17 cellular contexts compared by ENCODE assay signal in genomic region chr5:79023323-79023722, GRCh38. TPM values are rescaled to one million over a fixed set of nuclear protein-coding genes. Genes with fewer than 3 reads are reported as not detected.
DNase-seq lines count a peak whose midpoint lies in the region; ATAC-seq and TF ChIP-seq lines count a peak whose summit lies in the region.
"Had no signal": no experiment of that assay in that cellular context is flagged by ENCODE, and none has a peak within 500 bp of the region (broad histone marks: within the 10 kb centered on the region; RNA-seq: fewer than 3 reads in every experiment).

No MANE protein-coding gene starts in this region.

- no peak overlapping the region for H3K27ac ChIP-seq in SK-N-SH (ENCODE audit: low read depth in 2 of 2, low read length in 1 of 2)
- no peak overlapping the region for H3K27ac ChIP-seq in HEK293 (ENCODE audit: extremely low read depth, low read depth, low read length)
- H3K27ac ChIP-seq: C4-2B had no signal

- TF ChIP-seq EP300 in SK-N-SH (IDR thresholded peaks at IDR 0.05; ENCODE audit: borderline replicate concordance in 1 of 2, low read depth in 1 of 2, low read length in 1 of 2): no peak

- no peak overlapping the region for H3K9ac ChIP-seq in SK-N-SH

- H4K20me1 ChIP-seq in SK-N-SH (ENCODE audit: insufficient read depth): no peaks in the 10 kb centered on the region

- no peak for TF ChIP-seq CTCF in SK-N-SH (IDR thresholded peaks at IDR 0.05)
- no peak for TF ChIP-seq CTCF in HEK293 (tag by site-specific recombination; IDR thresholded peaks at IDR 0.05)

- H3K4me1 ChIP-seq in SK-N-SH (ENCODE audit: control insufficient read depth in 1 of 2, insufficient read depth in 2 of 2, low read depth in 1 of 2, low read length in 1 of 2) (peaks cover 0 to 11% of the 10 kb centered on the region in 2 experiments; a peak in 3 of 4 replicates), HEK293 (ENCODE audit: control insufficient read depth, insufficient read depth, low read length) (peaks cover 5% of the 10 kb centered on the region)

- H3F3A ChIP-seq in SK-N-SH (replicated peaks; ENCODE audit: insufficient read depth): peaks cover 5% of the 10 kb centered on the region

- WGBS in SK-N-SH (ENCODE audit: low lambda C conversion rate): 65% methylated on average over 1 of the region's 1 CpG

- no peak for TF ChIP-seq RAD21 in SK-N-SH (IDR thresholded peaks at IDR 0.05; ENCODE audit: low read length)

- H3K9me3 ChIP-seq in SK-N-SH (no peaks in the 10 kb centered on the region), HEK293 (ENCODE audit: control insufficient read depth, insufficient read depth, low read depth, low read length) (no peaks in the 10 kb centered on the region)
- H3K9me3 ChIP-seq: MG63 had no signal

- H3K9me2 ChIP-seq in SK-N-SH: no peaks in the 10 kb centered on the region

- H3K4me3 ChIP-seq in SK-N-SH (ENCODE audit: low read depth in 2 of 2, low read length in 1 of 2) (no peak overlapping the region), HEK293 (ENCODE audit: low read depth, low read length) (no peak overlapping the region)
- H3K4me3 ChIP-seq: K562, MG63 had no signal

- H2AFZ ChIP-seq in SK-N-SH (ENCODE audit: low read depth): no peak overlapping the region

- no peak for ATAC-seq in SK-N-SH treated with all-trans-retinoic acid at 6 μM for 48 hours
- no peak for ATAC-seq in GM19455 (IDR thresholded peaks at IDR 0.05; ENCODE audit: unreplicated experiment)
- ATAC-seq: K562, Panc1 had no signal

- no peak overlapping the region for H3K4me2 ChIP-seq in SK-N-SH

- no peaks in the 10 kb centered on the region for H3K27me3 ChIP-seq in SK-N-SH (ENCODE audit: insufficient read depth)

- CTCF ChIA-PET in SK-N-SH (lab: Yijun Ruan, JAX): interaction anchor here (0.9 to 9.8 kb wide), 19 partner anchors 14 to 556 kb away, joined by 3 to 585 read pairs (median 15); partner anchors contain the start of gene ARSB
- CTCF ChIA-PET in HEK293 (lab: Yijun Ruan, JAX): interaction anchor here (0.6 to 9.6 kb wide), 19 partner anchors 12 to 1066 kb away, joined by 3 to 303 read pairs (median 4); no protein-coding TSS in a partner anchor

- DNase-seq in SK-N-SH: peak; percentile 17
- peak; percentile 0 for DNase-seq in NCI-H2227 treated with DMSO at 0.1 percent for 48 hours (lab: John Stamatoyannopoulos, UW)
- no peak for DNase-seq in DMS153 (lab: John Stamatoyannopoulos, UW)
- no peak for DNase-seq in iPS-NIHi7 (ENCODE audit: extremely low spot score)
- DNase-seq: MG63, NCI-H2029, NCI-H2171, NCI-H446, NCI-H526, SIG-M5, T-helper 1 cell had no signal

- H3K79me2 ChIP-seq in SK-N-SH (ENCODE audit: insufficient read depth): no peaks in the 10 kb centered on the region

- H3K36me3 ChIP-seq in SK-N-SH (replicated peaks in 1 of 2; ENCODE audit: control insufficient read depth in 1 of 2, insufficient read depth in 2 of 2, low read length in 1 of 2) (no peaks in the 10 kb centered on the region), HEK293 (ENCODE audit: control insufficient read depth in 2 of 2, insufficient read depth in 1 of 2, low read length in 2 of 2) (no peaks in the 10 kb centered on the region)
- H3K36me3 ChIP-seq: MG63 had no signal

- POLR2A ChIA-PET in SK-N-SH (lab: Yijun Ruan, JAX): interaction anchor here (0.8 kb wide), 1 partner anchor 110 kb away, joined by 4 read pairs; no protein-coding TSS in a partner anchor
- POLR2A ChIA-PET in HEK293 (lab: Yijun Ruan, JAX): no interaction called here

TF ChIP-seq in SK-N-SH, 30 proteins besides CTCF, POLR2A, EP300 and RAD21:
- TF ChIP-seq RFX5 (IDR thresholded peaks at IDR 0.05; ENCODE audit: low read length) (no peak), RCOR1 (IDR thresholded peaks at IDR 0.05; ENCODE audit: low read length) (peak; percentile 76)

TF ChIP-seq in SK-N-SH treated with all-trans-retinoic acid at 6 μM for 48 hours, 23 proteins besides CTCF, POLR2A, EP300 and RAD21 (continues in another document):
- TF ChIP-seq OSR1 (CRISPR knock-in tag; IDR thresholded peaks at IDR 0.05) (no peak), POU6F1 (CRISPR knock-in tag; IDR thresholded peaks at IDR 0.05; ENCODE audit: borderline replicate concordance, low read depth) (no peak), ARNTL (CRISPR knock-in tag; IDR thresholded peaks at IDR 0.05; ENCODE audit: borderline replicate concordance, low read depth) (no peak), CSRNP3 (CRISPR knock-in tag; IDR thresholded peaks at IDR 0.05) (no peak), ZNF70 (CRISPR knock-in tag; IDR thresholded peaks at IDR 0.05) (no peak), ZNF565 (CRISPR knock-in tag; conservative IDR thresholded peaks at IDR 0.05; ENCODE audit: low read depth) (no peak), TOX (CRISPR knock-in tag; IDR thresholded peaks at IDR 0.05; ENCODE audit: borderline replicate concordance) (no peak), ZC3H10 (CRISPR knock-in tag; IDR thresholded peaks at IDR 0.05) (no peak), PPARA (CRISPR knock-in tag; IDR thresholded peaks at IDR 0.05; ENCODE audit: borderline replicate concordance) (no peak)

TF ChIP-seq in HEK293, 187 proteins besides CTCF, POLR2A, EP300 and RAD21:
- TF ChIP-seq ZNF501 (tag by site-specific recombination; IDR thresholded peaks at IDR 0.05) (no peak), ZNF311 (tag by site-specific recombination; IDR thresholded peaks at IDR 0.05; ENCODE audit: borderline replicate concordance) (no peak), ZNF514 (tag by site-specific recombination; IDR thresholded peaks at IDR 0.05) (no peak), ZBTB44 (tag by site-specific recombination; IDR thresholded peaks at IDR 0.05) (0 out of 2 replicates have a peak, but pooled peaks have one; percentile 52), GLIS1 (tag by site-specific recombination; IDR thresholded peaks at IDR 0.05) (peak; percentile 11; the same call in 1 of the 2 replicates), ZNF692 (tag by site-specific recombination; IDR thresholded peaks at IDR 0.05) (no peak)

RNA-seq across cellular contexts. Expression of gene ARSB, which starts 38.2 kb away (rescaled TPM):
- 12.5 and 17.6 TPM in 2 replicates for polyA plus RNA-seq in SK-N-SH (2012; rRNA removed)
- polyA plus RNA-seq in SK-N-SH (2012; cell fraction: cytosol; rRNA removed): 14.8 and 16.5 TPM in 2 replicates
- 8.7 and 9.2 TPM in 2 replicates for polyA plus RNA-seq in SK-N-SH (2012; cell fraction: nucleus; rRNA removed)

RNA-seq across cellular contexts. Expression of gene DMGDH, which starts 46.2 kb away (rescaled TPM):
- polyA plus RNA-seq in SK-N-SH (2012; rRNA removed): 0.56 and 0.70 TPM in 2 replicates
- 0.28 and 0.41 TPM in 2 replicates for polyA plus RNA-seq in SK-N-SH (2012; cell fraction: cytosol; rRNA removed)
- polyA plus RNA-seq in SK-N-SH (2012; cell fraction: nucleus; rRNA removed): 0.79 and 1.5 TPM in 2 replicates

RNA-seq across cellular contexts. Expression of gene BHMT2, which starts 46.2 kb away (rescaled TPM):
- not detected in 2 replicates for polyA plus RNA-seq in SK-N-SH (2012; rRNA removed)
- not detected in 2 replicates for polyA plus RNA-seq in SK-N-SH (2012; cell fraction: cytosol; rRNA removed)
- polyA plus RNA-seq in SK-N-SH (2012; cell fraction: nucleus; rRNA removed): not detected in 2 replicates
- polyA plus RNA-seq: K562 had no signal

Comparison
In these comparisons a context has a peak if more than half of its experiments do, and no peak if none do; other contexts are left out.
1. DNase-seq: peak in SK-N-SH (single experiment) and NCI-H2227 treated with DMSO at 0.1 percent for 48 hours (single experiment); none in DMS153 (single experiment) and iPS-NIHi7 (single experiment).